Comparison of ENCODE assay signal across 8 cellular contexts in the genomic region with DNA sequence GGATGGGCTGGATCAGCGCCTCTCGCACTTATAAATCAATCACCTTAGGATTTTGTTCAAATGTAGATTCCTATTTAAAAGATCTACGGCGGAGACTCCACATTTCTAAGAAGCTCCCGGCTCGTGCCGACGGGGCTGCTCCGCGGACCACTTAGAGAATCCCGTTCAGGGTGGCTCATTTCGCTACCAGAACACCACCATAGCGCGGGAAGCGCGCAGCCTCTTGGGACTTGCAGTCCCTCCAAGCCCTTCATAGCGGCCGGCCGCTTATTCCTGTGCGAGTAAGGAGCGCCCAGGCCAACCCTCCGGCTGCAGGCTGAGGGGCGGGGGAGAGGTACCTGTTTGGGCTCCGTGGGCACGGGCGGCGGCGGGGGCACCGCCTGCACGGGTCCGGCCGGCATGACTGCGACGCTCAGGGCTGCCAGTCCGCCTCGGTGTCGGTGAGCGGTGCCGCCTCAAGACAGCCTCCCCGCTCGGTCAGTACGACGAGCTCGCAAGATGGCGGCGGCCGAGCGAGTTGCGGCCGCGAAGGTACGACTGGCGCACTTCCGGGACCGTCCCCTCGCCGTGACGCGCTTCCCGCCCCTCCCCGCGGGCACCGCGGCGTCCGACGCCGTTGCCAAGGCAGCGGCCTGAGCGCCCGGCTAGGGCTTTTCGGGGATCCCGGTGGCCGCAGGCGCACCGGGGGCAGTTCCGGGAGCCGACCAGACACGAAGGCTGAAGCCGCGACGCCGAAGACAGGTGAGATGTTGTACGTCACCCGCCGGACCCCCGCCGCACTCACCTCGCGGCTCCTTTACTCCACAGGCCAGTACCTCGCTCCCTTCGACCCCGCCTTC. TPM values are rescaled to one million over a fixed set of nuclear protein-coding genes. Genes with fewer than 3 reads are reported as not detected.
DNase-seq lines count a peak whose midpoint lies in the region; ATAC-seq, FAIRE-seq and TF ChIP-seq lines count a peak whose summit lies in the region.

A gene (plus strand): TSS at position 616 of the 839 bp plus-strand sequence. CDS start 8,994 bp downstream, outside the sequence.
A gene with protein sequence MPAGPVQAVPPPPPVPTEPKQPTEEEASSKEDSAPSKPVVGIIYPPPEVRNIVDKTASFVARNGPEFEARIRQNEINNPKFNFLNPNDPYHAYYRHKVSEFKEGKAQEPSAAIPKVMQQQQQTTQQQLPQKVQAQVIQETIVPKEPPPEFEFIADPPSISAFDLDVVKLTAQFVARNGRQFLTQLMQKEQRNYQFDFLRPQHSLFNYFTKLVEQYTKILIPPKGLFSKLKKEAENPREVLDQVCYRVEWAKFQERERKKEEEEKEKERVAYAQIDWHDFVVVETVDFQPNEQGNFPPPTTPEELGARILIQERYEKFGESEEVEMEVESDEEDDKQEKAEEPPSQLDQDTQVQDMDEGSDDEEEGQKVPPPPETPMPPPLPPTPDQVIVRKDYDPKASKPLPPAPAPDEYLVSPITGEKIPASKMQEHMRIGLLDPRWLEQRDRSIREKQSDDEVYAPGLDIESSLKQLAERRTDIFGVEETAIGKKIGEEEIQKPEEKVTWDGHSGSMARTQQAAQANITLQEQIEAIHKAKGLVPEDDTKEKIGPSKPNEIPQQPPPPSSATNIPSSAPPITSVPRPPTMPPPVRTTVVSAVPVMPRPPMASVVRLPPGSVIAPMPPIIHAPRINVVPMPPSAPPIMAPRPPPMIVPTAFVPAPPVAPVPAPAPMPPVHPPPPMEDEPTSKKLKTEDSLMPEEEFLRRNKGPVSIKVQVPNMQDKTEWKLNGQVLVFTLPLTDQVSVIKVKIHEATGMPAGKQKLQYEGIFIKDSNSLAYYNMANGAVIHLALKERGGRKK (minus strand): TSS at position 503 of the 839 bp plus-strand sequence. CDS start 102 bp downstream, at position 401.

- peaks cover 38% of the 10 kb centered on the region for H3K36me3 ChIP-seq in DND-41 (ENCODE audit: insufficient read depth, low read length)

- H3K9me3 ChIP-seq in DND-41 (ENCODE audit: insufficient read depth, low read length, severe bottlenecking), result no peaks in the 10 kb centered on the region

- H2AFZ ChIP-seq in DND-41 (ENCODE audit: low read depth, low read length), result peak within 1 kb of the TSS; percentile 97

- peaks cover 42% of the 10 kb centered on the region for H4K20me1 ChIP-seq in DND-41 (ENCODE audit: insufficient read depth, low read length)

- peak within 1 kb of the TSS; percentile 90 for H3K27ac Mint-ChIP-seq in activated T-helper 1 cell treated with anti-CD3 and anti-CD28 coated beads, Interleukin-12 subunit alpha, Interleukin-12 subunit beta, Interleukin-2, Interleukin-4 antibody, amounts not matched to agents 30 ng/mL and 10 ng/mL and 1 ng/mL, durations not matched to agents 14 hours and 24 hours and 36 hours
- H3K27ac Mint-ChIP-seq in naive B cell, result peak within 1 kb of the TSS; percentile 97 to 99 (median 98)

- H3K27me3 ChIP-seq in DND-41 (ENCODE audit: insufficient read depth, low read length, poor library complexity), result no peaks in the 10 kb centered on the region

- FAIRE-seq in RCC 7860 (lab: Jason Lieb, UNC), result no peak

- H3K4me1 Mint-ChIP-seq in activated T-helper 1 cell treated with anti-CD3 and anti-CD28 coated beads, Interleukin-12 subunit alpha, Interleukin-12 subunit beta, Interleukin-2, Interleukin-4 antibody, amounts not matched to agents 30 ng/mL and 10 ng/mL and 1 ng/mL, durations not matched to agents 14 hours and 24 hours and 36 hours (ENCODE audit: low read depth), result peaks cover 43% of the 10 kb centered on the region
- H3K4me1 Mint-ChIP-seq in naive B cell, result peaks cover 35 to 50% (median 47%) of the 10 kb centered on the region in 3 donors

- H3K36me3 Mint-ChIP-seq in activated T-helper 1 cell treated with anti-CD3 and anti-CD28 coated beads, Interleukin-12 subunit alpha, Interleukin-12 subunit beta, Interleukin-2, Interleukin-4 antibody, amounts not matched to agents 30 ng/mL and 10 ng/mL and 1 ng/mL, durations not matched to agents 14 hours and 24 hours and 36 hours (ENCODE audit: low read depth), result peaks cover 29% of the 10 kb centered on the region
- no peaks in the 10 kb centered on the region for H3K36me3 Mint-ChIP-seq in naive B cell

- DNase-seq in DND-41 (peak; percentile 84), KG1 (lab: John Stamatoyannopoulos, UW) (peak; percentile 93), RCC 7860 (ENCODE audit: low spot score) (peak; percentile 57), fibroblast of gingiva (ENCODE audit: low read depth) (peak; percentile 87), naive B cell (peak; percentile 89)
- DNase-seq in activated T-helper 1 cell treated with anti-CD3 and anti-CD28 coated beads, Interleukin-12 subunit alpha, Interleukin-12 subunit beta, Interleukin-2, Interleukin-4 antibody, amounts not matched to agents 30 ng/mL and 10 ng/mL and 1 ng/mL, durations not matched to agents 14 hours and 24 hours and 36 hours (ENCODE audit: low spot score), result peak; percentile 88
- peak; percentile 76 to 86 for DNase-seq in stimulated activated CD8-positive, alpha-beta memory T cell treated with anti-CD3 and anti-CD28 coated beads, Interleukin-7, amount 100 ng/mL, for 48 hours (ENCODE audit: extremely low read depth in 1 of 2, low read depth in 1 of 2)

- H3K9me3 Mint-ChIP-seq in activated T-helper 1 cell treated with anti-CD3 and anti-CD28 coated beads, Interleukin-12 subunit alpha, Interleukin-12 subunit beta, Interleukin-2, Interleukin-4 antibody, amounts not matched to agents 30 ng/mL and 10 ng/mL and 1 ng/mL, durations not matched to agents 14 hours and 24 hours and 36 hours, result no peaks in the 10 kb centered on the region
- peaks cover 0 to 2% (median 0%) of the 10 kb centered on the region in 7 donors for H3K9me3 Mint-ChIP-seq in naive B cell

- H3K4me2 ChIP-seq in DND-41 (ENCODE audit: insufficient read depth, low read length), result peak within 1 kb of the TSS; percentile 78

- intact Hi-C loops in activated T-helper 1 cell treated with anti-CD3 and anti-CD28 coated beads, Interleukin-12 subunit alpha, Interleukin-12 subunit beta, Interleukin-2, Interleukin-4 antibody, amounts not matched to agents 30 ng/mL and 10 ng/mL and 1 ng/mL, durations not matched to agents 14 hours and 24 hours and 36 hours (cut with micrococcal nuclease), result loop anchor here (1.0 kb wide), 11 partner anchors 8 to 589 kb away; a partner anchor contains a TSS

- no peak for TF ChIP-seq CTCF in DND-41 (IDR thresholded peaks at IDR 0.05; ENCODE audit: borderline replicate concordance, extremely low read depth, low read length, poor library complexity, severe bottlenecking)

- H3K79me2 ChIP-seq in DND-41 (ENCODE audit: insufficient read depth, low read length), result peaks cover 53% of the 10 kb centered on the region

- peak within 1 kb of the TSS; percentile 94 for H3K27ac ChIP-seq in DND-41 (ENCODE audit: low read length)

- ATAC-seq in DND-41 (ENCODE audit: insufficient read depth, low read depth) (peak; percentile 91), GM21737 (IDR thresholded peaks at IDR 0.05; ENCODE audit: unreplicated experiment) (peak; percentile 82), naive B cell (ENCODE audit: low read depth in 2 of 2) (peak; percentile 84 to 88)

- H3K4me3 Mint-ChIP-seq in activated T-helper 1 cell treated with anti-CD3 and anti-CD28 coated beads, Interleukin-12 subunit alpha, Interleukin-12 subunit beta, Interleukin-2, Interleukin-4 antibody, amounts not matched to agents 30 ng/mL and 10 ng/mL and 1 ng/mL, durations not matched to agents 14 hours and 24 hours and 36 hours, result peak within 1 kb of the TSS; percentile 94
- peak within 1 kb of the TSS; percentile 91 to 99 (median 96) for H3K4me3 Mint-ChIP-seq in naive B cell

- peaks cover 8% of the 10 kb centered on the region for H3K27me3 Mint-ChIP-seq in activated T-helper 1 cell treated with anti-CD3 and anti-CD28 coated beads, Interleukin-12 subunit alpha, Interleukin-12 subunit beta, Interleukin-2, Interleukin-4 antibody, amounts not matched to agents 30 ng/mL and 10 ng/mL and 1 ng/mL, durations not matched to agents 14 hours and 24 hours and 36 hours (ENCODE audit: insufficient read depth)
- H3K27me3 Mint-ChIP-seq in naive B cell, result peaks cover 0 to 5% (median 0%) of the 10 kb centered on the region in 3 donors

- H3K9ac ChIP-seq in DND-41 (ENCODE audit: low read depth, low read length), result peak within 1 kb of the TSS; percentile 98

- H3K4me3 ChIP-seq in DND-41 (ENCODE audit: low read depth in 1 of 2, low read length in 2 of 2), result peak within 1 kb of the TSS; percentile 68 to 91

- peaks cover 46% of the 10 kb centered on the region for H3K4me1 ChIP-seq in DND-41 (ENCODE audit: insufficient read depth, low read length)

RNA-seq across cellular contexts. Expression of the first gene that starts in this region (rescaled TPM):
- total RNA-seq in activated T-helper 1 cell treated with anti-CD3 and anti-CD28 coated beads, Interleukin-12 subunit alpha, Interleukin-12 subunit beta, Interleukin-2, Interleukin-4 antibody, amounts not matched to agents 30 ng/mL and 10 ng/mL and 1 ng/mL, durations not matched to agents 14 hours and 24 hours and 36 hours, result 2.4 and 3.0 TPM in 2 replicates
- polyA plus RNA-seq in naive B cell (ENCODE audit: low read depth in 6 of 6), result 1 to 10 TPM in 3 of 6 donors, under 1 TPM in 2, not detected in 1; 0.47 to 2.6 (median 1.6) TPM

RNA-seq across cellular contexts. Expression of the second gene that starts in this region (rescaled TPM):
- total RNA-seq in activated T-helper 1 cell treated with anti-CD3 and anti-CD28 coated beads, Interleukin-12 subunit alpha, Interleukin-12 subunit beta, Interleukin-2, Interleukin-4 antibody, amounts not matched to agents 30 ng/mL and 10 ng/mL and 1 ng/mL, durations not matched to agents 14 hours and 24 hours and 36 hours, result 308 and 310 TPM in 2 replicates
- polyA plus RNA-seq in naive B cell (ENCODE audit: low read depth in 6 of 6), result 100 to 1,000 TPM in 1 of 6 donors, 10 to 100 TPM in 5; 34.1 to 110 (median 80.3) TPM

Comparison
In these comparisons a context has a peak if more than half of its experiments do, and no peak if none do; other contexts are left out.
1. Peak in every context shown above with its lines: DNase-seq, ATAC-seq, H3K4me3 ChIP-seq and H3K27ac ChIP-seq.